ENCODE assay signal across 1 cellular context in genomic region chr19:6372594-6373095, GRCh38.
TF ChIP-seq lines count a peak whose summit lies in the region.

ALKBH7 (plus strand) TSS chr19:6372794; CDS start chr19:6372821, 27 bp downstream.

TF ChIP-seq in K562, 482 proteins besides CTCF, POLR2A, EP300 and RAD21 (continued from another document and continues in another):
- TF ChIP-seq, protein P1, sequence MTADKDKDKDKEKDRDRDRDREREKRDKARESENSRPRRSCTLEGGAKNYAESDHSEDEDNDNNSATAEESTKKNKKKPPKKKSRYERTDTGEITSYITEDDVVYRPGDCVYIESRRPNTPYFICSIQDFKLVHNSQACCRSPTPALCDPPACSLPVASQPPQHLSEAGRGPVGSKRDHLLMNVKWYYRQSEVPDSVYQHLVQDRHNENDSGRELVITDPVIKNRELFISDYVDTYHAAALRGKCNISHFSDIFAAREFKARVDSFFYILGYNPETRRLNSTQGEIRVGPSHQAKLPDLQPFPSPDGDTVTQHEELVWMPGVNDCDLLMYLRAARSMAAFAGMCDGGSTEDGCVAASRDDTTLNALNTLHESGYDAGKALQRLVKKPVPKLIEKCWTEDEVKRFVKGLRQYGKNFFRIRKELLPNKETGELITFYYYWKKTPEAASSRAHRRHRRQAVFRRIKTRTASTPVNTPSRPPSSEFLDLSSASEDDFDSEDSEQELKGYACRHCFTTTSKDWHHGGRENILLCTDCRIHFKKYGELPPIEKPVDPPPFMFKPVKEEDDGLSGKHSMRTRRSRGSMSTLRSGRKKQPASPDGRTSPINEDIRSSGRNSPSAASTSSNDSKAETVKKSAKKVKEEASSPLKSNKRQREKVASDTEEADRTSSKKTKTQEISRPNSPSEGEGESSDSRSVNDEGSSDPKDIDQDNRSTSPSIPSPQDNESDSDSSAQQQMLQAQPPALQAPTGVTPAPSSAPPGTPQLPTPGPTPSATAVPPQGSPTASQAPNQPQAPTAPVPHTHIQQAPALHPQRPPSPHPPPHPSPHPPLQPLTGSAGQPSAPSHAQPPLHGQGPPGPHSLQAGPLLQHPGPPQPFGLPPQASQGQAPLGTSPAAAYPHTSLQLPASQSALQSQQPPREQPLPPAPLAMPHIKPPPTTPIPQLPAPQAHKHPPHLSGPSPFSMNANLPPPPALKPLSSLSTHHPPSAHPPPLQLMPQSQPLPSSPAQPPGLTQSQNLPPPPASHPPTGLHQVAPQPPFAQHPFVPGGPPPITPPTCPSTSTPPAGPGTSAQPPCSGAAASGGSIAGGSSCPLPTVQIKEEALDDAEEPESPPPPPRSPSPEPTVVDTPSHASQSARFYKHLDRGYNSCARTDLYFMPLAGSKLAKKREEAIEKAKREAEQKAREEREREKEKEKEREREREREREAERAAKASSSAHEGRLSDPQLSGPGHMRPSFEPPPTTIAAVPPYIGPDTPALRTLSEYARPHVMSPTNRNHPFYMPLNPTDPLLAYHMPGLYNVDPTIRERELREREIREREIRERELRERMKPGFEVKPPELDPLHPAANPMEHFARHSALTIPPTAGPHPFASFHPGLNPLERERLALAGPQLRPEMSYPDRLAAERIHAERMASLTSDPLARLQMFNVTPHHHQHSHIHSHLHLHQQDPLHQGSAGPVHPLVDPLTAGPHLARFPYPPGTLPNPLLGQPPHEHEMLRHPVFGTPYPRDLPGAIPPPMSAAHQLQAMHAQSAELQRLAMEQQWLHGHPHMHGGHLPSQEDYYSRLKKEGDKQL (CRISPR knock-in tag; IDR thresholded peaks at IDR 0.05; ENCODE audit: borderline replicate concordance) = no peak
- TF ChIP-seq ZNF197 (CRISPR knock-in tag; IDR thresholded peaks at IDR 0.05; ENCODE audit: low read depth) (no peak), HNRNPK (IDR thresholded peaks at IDR 0.05; ENCODE audit: low read depth, low read length, poor library complexity, severe bottlenecking) (no peak), ARID4B (CRISPR knock-in tag; IDR thresholded peaks at IDR 0.05) (peak; percentile 85), SMARCC2 (IDR thresholded peaks at IDR 0.05; ENCODE audit: low read depth) (no peak), LCOR (CRISPR knock-in tag; IDR thresholded peaks at IDR 0.05) (no peak), GTF2F1 (IDR thresholded peaks at IDR 0.05; ENCODE audit: low read depth, low read length) (no peak), EZH2 (IDR thresholded peaks at IDR 0.05; ENCODE audit: borderline replicate concordance, low read depth, low read length) (no peak), BCL6 (CRISPR knock-in tag; IDR thresholded peaks at IDR 0.05) (no peak), SREBF2 (CRISPR knock-in tag; IDR thresholded peaks at IDR 0.05) (no peak), MCM5 (IDR thresholded peaks at IDR 0.05; ENCODE audit: low read depth) (no peak), E4F1 (CRISPR knock-in tag; IDR thresholded peaks at IDR 0.05; ENCODE audit: borderline replicate concordance) (peak; percentile 15; the same call in 1 of the 2 replicates), NR3C1 (CRISPR knock-in tag; IDR thresholded peaks at IDR 0.05) (no peak), MAX (CRISPR knock-in tag; IDR thresholded peaks at IDR 0.05) (0 out of 2 replicates have a peak, but pooled peaks have one; percentile 13), PCBP1 (IDR thresholded peaks at IDR 0.05; ENCODE audit: low read depth, low read length, poor library complexity, severe bottlenecking) (no peak), HMG20A (CRISPR knock-in tag; conservative IDR thresholded peaks at IDR 0.05) (no peak), FIP1L1 (IDR thresholded peaks at IDR 0.05; ENCODE audit: low read depth, low read length, poor library complexity, severe bottlenecking) (no peak), NFE2L1 (tag; IDR thresholded peaks at IDR 0.05; ENCODE audit: borderline replicate concordance, low read depth) (no peak), SAP30 (IDR thresholded peaks at IDR 0.05; ENCODE audit: borderline replicate concordance, insufficient read depth, low read depth, low read length, poor library complexity, severe bottlenecking) (no peak), ATF3 (IDR thresholded peaks at IDR 0.05) (no peak), ATF3 (CRISPR knock-in tag; conservative IDR thresholded peaks at IDR 0.05) (peak; percentile 84; the same call in 1 of the 2 replicates), MCM7 (IDR thresholded peaks at IDR 0.05) (no peak), ZNF592 (IDR thresholded peaks at IDR 0.05) (no peak), SPI1 (IDR thresholded peaks at IDR 0.05; ENCODE audit: borderline replicate concordance, low read depth, low read length) (no peak), RUNX1 (IDR thresholded peaks at IDR 0.05; ENCODE audit: low read depth) (no peak), CCNT2 (IDR thresholded peaks at IDR 0.05; ENCODE audit: borderline replicate concordance, extremely low read depth, insufficient read length, low read depth, low read length) (no peak), SRSF7 (optimal IDR thresholded peaks at IDR 0.05; ENCODE audit: low read depth, low read length) (no peak), SNIP1 (IDR thresholded peaks at IDR 0.05; ENCODE audit: low read depth) (no peak), POLR2H (tag; IDR thresholded peaks at IDR 0.05; ENCODE audit: low read depth) (0 out of 2 replicates have a peak, but pooled peaks have one; percentile 2), CSDE1 (IDR thresholded peaks at IDR 0.05) (no peak)
- TF ChIP-seq, protein P2, sequence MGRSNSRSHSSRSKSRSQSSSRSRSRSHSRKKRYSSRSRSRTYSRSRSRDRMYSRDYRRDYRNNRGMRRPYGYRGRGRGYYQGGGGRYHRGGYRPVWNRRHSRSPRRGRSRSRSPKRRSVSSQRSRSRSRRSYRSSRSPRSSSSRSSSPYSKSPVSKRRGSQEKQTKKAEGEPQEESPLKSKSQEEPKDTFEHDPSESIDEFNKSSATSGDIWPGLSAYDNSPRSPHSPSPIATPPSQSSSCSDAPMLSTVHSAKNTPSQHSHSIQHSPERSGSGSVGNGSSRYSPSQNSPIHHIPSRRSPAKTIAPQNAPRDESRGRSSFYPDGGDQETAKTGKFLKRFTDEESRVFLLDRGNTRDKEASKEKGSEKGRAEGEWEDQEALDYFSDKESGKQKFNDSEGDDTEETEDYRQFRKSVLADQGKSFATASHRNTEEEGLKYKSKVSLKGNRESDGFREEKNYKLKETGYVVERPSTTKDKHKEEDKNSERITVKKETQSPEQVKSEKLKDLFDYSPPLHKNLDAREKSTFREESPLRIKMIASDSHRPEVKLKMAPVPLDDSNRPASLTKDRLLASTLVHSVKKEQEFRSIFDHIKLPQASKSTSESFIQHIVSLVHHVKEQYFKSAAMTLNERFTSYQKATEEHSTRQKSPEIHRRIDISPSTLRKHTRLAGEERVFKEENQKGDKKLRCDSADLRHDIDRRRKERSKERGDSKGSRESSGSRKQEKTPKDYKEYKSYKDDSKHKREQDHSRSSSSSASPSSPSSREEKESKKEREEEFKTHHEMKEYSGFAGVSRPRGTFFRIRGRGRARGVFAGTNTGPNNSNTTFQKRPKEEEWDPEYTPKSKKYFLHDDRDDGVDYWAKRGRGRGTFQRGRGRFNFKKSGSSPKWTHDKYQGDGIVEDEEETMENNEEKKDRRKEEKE (IDR thresholded peaks at IDR 0.05; ENCODE audit: borderline replicate concordance in 1 of 2, control insufficient read depth in 1 of 2, low read depth in 2 of 2, low read length in 1 of 2) = no peak
- TF ChIP-seq, protein P3, sequence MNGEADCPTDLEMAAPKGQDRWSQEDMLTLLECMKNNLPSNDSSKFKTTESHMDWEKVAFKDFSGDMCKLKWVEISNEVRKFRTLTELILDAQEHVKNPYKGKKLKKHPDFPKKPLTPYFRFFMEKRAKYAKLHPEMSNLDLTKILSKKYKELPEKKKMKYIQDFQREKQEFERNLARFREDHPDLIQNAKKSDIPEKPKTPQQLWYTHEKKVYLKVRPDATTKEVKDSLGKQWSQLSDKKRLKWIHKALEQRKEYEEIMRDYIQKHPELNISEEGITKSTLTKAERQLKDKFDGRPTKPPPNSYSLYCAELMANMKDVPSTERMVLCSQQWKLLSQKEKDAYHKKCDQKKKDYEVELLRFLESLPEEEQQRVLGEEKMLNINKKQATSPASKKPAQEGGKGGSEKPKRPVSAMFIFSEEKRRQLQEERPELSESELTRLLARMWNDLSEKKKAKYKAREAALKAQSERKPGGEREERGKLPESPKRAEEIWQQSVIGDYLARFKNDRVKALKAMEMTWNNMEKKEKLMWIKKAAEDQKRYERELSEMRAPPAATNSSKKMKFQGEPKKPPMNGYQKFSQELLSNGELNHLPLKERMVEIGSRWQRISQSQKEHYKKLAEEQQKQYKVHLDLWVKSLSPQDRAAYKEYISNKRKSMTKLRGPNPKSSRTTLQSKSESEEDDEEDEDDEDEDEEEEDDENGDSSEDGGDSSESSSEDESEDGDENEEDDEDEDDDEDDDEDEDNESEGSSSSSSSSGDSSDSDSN (IDR thresholded peaks at IDR 0.05; ENCODE audit: borderline replicate concordance in 1 of 2, low read depth in 2 of 2, low read length in 2 of 2) = no peak
